ENCODE assay signal across 8 cellular contexts in genomic region chr4:10006604-10007435, GRCh38. TPM values are rescaled to one million over a fixed set of nuclear protein-coding genes. Genes with fewer than 3 reads are reported as not detected.
DNase-seq lines count a peak whose midpoint lies in the region; ATAC-seq and TF ChIP-seq lines count a peak whose summit lies in the region.

No MANE protein-coding gene starts in this region.

- no peaks in the 10 kb centered on the region for H3K27me3 ChIP-seq in kidney epithelial cell (ENCODE audit: control insufficient read depth, insufficient read depth, low read length)
- H3K27me3 ChIP-seq in H7 (ENCODE audit: control insufficient read depth, insufficient read depth, low read length), result no peaks in the 10 kb centered on the region; the same call in 1 of the 2 replicates

- DNase-seq in kidney epithelial cell (ENCODE audit: low read depth) (peak; percentile 84), ureter (ENCODE audit: low spot score) (peak; percentile 75), H7 (no peak), NCI-H2196 treated with DMSO at 0.1 percent for 48 hours (lab: John Stamatoyannopoulos, UW; ENCODE audit: unreplicated experiment) (no peak), OCI-M2 (lab: John Stamatoyannopoulos, UW; ENCODE audit: unreplicated experiment) (no peak)

- no peaks in the 10 kb centered on the region for H3K9me3 Mint-ChIP-seq in activated T-helper 17 cell treated with anti-CD3 and anti-CD28 coated beads, Interleukin-2, amount 50 U/mL, for 72 hours

- TF ChIP-seq CTCF in kidney epithelial cell (IDR thresholded peaks at IDR 0.05; ENCODE audit: insufficient read depth, low read length, poor library complexity, severe bottlenecking), result no peak

- no peak overlapping the region for H3K27ac Mint-ChIP-seq in activated T-helper 17 cell treated with anti-CD3 and anti-CD28 coated beads, Interleukin-2, amount 50 U/mL, for 72 hours

- H3K36me3 ChIP-seq in kidney epithelial cell (ENCODE audit: control insufficient read depth, insufficient read depth, low read length) (no peaks in the 10 kb centered on the region), H7 (replicated peaks; ENCODE audit: control insufficient read depth, insufficient read depth, low read length) (no peaks in the 10 kb centered on the region)

- H3K36me3 Mint-ChIP-seq in activated T-helper 17 cell treated with anti-CD3 and anti-CD28 coated beads, Interleukin-2, amount 50 U/mL, for 72 hours (ENCODE audit: low read depth), result no peaks in the 10 kb centered on the region

- no peaks in the 10 kb centered on the region for H3K4me1 Mint-ChIP-seq in activated T-helper 17 cell treated with anti-CD3 and anti-CD28 coated beads, Interleukin-2, amount 50 U/mL, for 72 hours

- H3K4me3 Mint-ChIP-seq in activated T-helper 17 cell treated with anti-CD3 and anti-CD28 coated beads, Interleukin-2, amount 50 U/mL, for 72 hours, result no peak overlapping the region

- H3K27me3 Mint-ChIP-seq in activated T-helper 17 cell treated with anti-CD3 and anti-CD28 coated beads, Interleukin-2, amount 50 U/mL, for 72 hours, result no peaks in the 10 kb centered on the region

- peak; percentile 17 for ATAC-seq in GM18508 (IDR thresholded peaks at IDR 0.05; ENCODE audit: insufficient read depth, unreplicated experiment)
- ATAC-seq in HG02870 (IDR thresholded peaks at IDR 0.05; ENCODE audit: unreplicated experiment), result peak; percentile 10
- ATAC-seq in activated T-helper 17 cell treated with anti-CD3 and anti-CD28 coated beads, Interleukin-2, amount 50 U/mL, for 72 hours (replicated peaks), result peak; percentile 43

- H3K4me3 ChIP-seq in kidney epithelial cell (ENCODE audit: low read depth, low read length) (no peak overlapping the region), H7 (ENCODE audit: insufficient read depth, low read depth, low read length) (no peak overlapping the region)

RNA-seq across cellular contexts. Expression of gene SLC2A9, which starts 14.5 kb away (rescaled TPM):
- total RNA-seq in activated T-helper 17 cell treated with anti-CD3 and anti-CD28 coated beads, Interleukin-2, amount 50 U/mL, for 72 hours, result 1 to 10 TPM; 1.1 to 1.8 TPM
- total RNA-seq in kidney epithelial cell (2.3 and 3.6 TPM in 2 replicates), ureter (67.5 TPM)
- 0.26 TPM in 1 of 2 replicates, not detected in the other for total RNA-seq in H7 (2014; rRNA removed; shearing (Covaris generic))

Comparison
In these comparisons a context has a peak if more than half of its experiments do, and no peak if none do; other contexts are left out.
1. DNase-seq: peak in kidney epithelial cell (single experiment) and ureter (single experiment); none in H7 (single experiment), NCI-H2196 treated with DMSO at 0.1 percent for 48 hours (single experiment) and OCI-M2 (single experiment).
2. RNA of gene SLC2A9, which starts 14.5 kb away (total RNA-seq): 67.5 TPM in ureter (single experiment); 2.3 to 3.6 TPM in kidney epithelial cell, 1.1 to 1.8 TPM in activated T-helper 17 cell treated with anti-CD3 and anti-CD28 coated beads, Interleukin-2, amount 50 U/mL, for 72 hours and 0.26 TPM in H7; every median in the first group is over 10 times any median in the second.
3. Peak in every context shown above with its lines, with median percentiles within 50 percentile points of each other: ATAC-seq.